Comparison of ENCODE assay signal across 8 cellular contexts in the genomic region with DNA sequence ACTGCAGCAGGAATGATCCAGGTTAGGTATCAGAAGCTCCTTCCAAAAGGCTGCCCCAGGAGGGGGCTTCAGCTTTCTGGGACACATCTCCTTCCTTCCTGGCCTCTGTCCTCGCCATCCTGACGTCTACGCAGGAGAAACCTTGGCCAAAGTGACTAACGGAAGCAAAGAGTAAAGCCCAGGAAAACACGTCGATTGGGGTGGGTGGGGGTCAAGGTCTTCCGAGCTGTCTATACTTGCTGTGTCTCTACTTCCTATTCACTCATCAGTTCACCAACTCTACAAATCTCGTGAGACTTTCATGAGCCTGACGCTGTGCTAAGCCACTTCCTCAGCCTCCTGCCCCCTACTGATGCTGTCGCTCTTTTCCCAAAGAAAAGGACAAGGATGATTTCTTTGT.
DNase-seq lines count a peak whose midpoint lies in the region; ATAC-seq and TF ChIP-seq lines count a peak whose summit lies in the region.

No MANE protein-coding gene starts in this region.

- H3K4me3 Mint-ChIP-seq in CD4-positive, alpha-beta memory T cell: peak overlapping the region; percentile 55 to 90 (median 82)
- peak overlapping the region; percentile 73 for H3K4me3 Mint-ChIP-seq in activated T-cell treated with anti-CD3 and anti-CD28 coated beads, Interleukin-2, amount 50 U/mL, for 24 hours

- no peak overlapping the region for H4K8ac ChIP-seq in mesendoderm (ENCODE audit: low read depth, low read length)

- no peak overlapping the region for H3K4ac ChIP-seq in mesendoderm (ENCODE audit: low read depth, low read length)

- H3K79me2 ChIP-seq in mesendoderm (ENCODE audit: control insufficient read depth, insufficient read depth, low read length): no peaks in the 10 kb centered on the region
- no peaks in the 10 kb centered on the region for H3K79me2 ChIP-seq in hepatocyte

- peak overlapping the region; percentile 37 to 60 for H3K4me3 ChIP-seq in CD4-positive, alpha-beta memory T cell (ENCODE audit: low read length in 2 of 2)
- H3K4me3 ChIP-seq in mesendoderm (ENCODE audit: low read length) (no peak overlapping the region), hepatocyte (no peak overlapping the region)

- H4K20me1 ChIP-seq in hepatocyte (ENCODE audit: insufficient read depth, poor library complexity, severe bottlenecking): no peaks in the 10 kb centered on the region

- H3K27me3 ChIP-seq in CD4-positive, alpha-beta memory T cell (ENCODE audit: insufficient read depth, low read length): no peaks in the 10 kb centered on the region
- H3K27me3 ChIP-seq in mesendoderm (ENCODE audit: insufficient read depth, low read length, poor library complexity): no peaks in the 10 kb centered on the region
- no peaks in the 10 kb centered on the region for H3K27me3 ChIP-seq in hepatocyte

- WGBS in mesendoderm (ENCODE audit: extremely low coverage, insufficient coverage, low lambda C conversion rate): no CpG with 5 or more reads among the region's 10 CpGs
- 75% methylated on average over 10 of the region's 10 CpGs for WGBS in hepatocyte (ENCODE audit: low lambda C conversion rate, missing lambda C conversion rate)

- H4K5ac ChIP-seq in mesendoderm (ENCODE audit: low read length): no peak overlapping the region

- POLR2A ChIA-PET in CD4-positive, alpha-beta memory T cell (lab: Charles Lee; ENCODE audit: partially characterized antibody): interaction anchor here (0.8 to 1.9 kb wide), 4 partner anchors 11 to 180 kb away, joined by 3 to 6 read pairs (median 4); no protein-coding TSS in a partner anchor

- no peak overlapping the region for H3K56ac ChIP-seq in mesendoderm (ENCODE audit: low read length)

- H3K9me2 ChIP-seq in hepatocyte (replicated peaks; ENCODE audit: insufficient read depth): no peaks in the 10 kb centered on the region

- no peak overlapping the region for H2BK120ac ChIP-seq in mesendoderm (ENCODE audit: low read depth, low read length)

- no peak overlapping the region for H2BK5ac ChIP-seq in mesendoderm (ENCODE audit: low read length)

- no peak overlapping the region for H3K4me2 ChIP-seq in mesendoderm (ENCODE audit: low read length)
- H3K4me2 ChIP-seq in hepatocyte: no peak overlapping the region

- H3K23ac ChIP-seq in mesendoderm (ENCODE audit: low read length): no peak overlapping the region

- H3K18ac ChIP-seq in mesendoderm (ENCODE audit: low read length): no peak overlapping the region

- ATAC-seq in HG03045 (IDR thresholded peaks at IDR 0.05; ENCODE audit: unreplicated experiment): peak; percentile 58
- no peak for ATAC-seq in GM21528 (IDR thresholded peaks at IDR 0.05; ENCODE audit: low FRiP score, unreplicated experiment)

- no peak overlapping the region for H2BK15ac ChIP-seq in mesendoderm (replicated peaks; ENCODE audit: low read depth)

- no peaks in the 10 kb centered on the region for H3K27me3 Mint-ChIP-seq in CD4-positive, alpha-beta memory T cell
- H3K27me3 Mint-ChIP-seq in activated T-cell treated with anti-CD3 and anti-CD28 coated beads, Interleukin-2, amount 50 U/mL, for 24 hours: no peaks in the 10 kb centered on the region

- H3K36me3 Mint-ChIP-seq in CD4-positive, alpha-beta memory T cell: peaks cover 0 to 2% of the 10 kb centered on the region in 2 donors
- no peaks in the 10 kb centered on the region for H3K36me3 Mint-ChIP-seq in activated T-cell treated with anti-CD3 and anti-CD28 coated beads, Interleukin-2, amount 50 U/mL, for 24 hours (ENCODE audit: low read depth)

- H3K27ac Mint-ChIP-seq in CD4-positive, alpha-beta memory T cell: peak overlapping the region; percentile 17 to 92 (median 79)
- H3K27ac Mint-ChIP-seq in activated T-cell treated with anti-CD3 and anti-CD28 coated beads, Interleukin-2, amount 50 U/mL, for 24 hours: peak overlapping the region; percentile 22

- intact Hi-C loops in CD4-positive, alpha-beta memory T cell (cut with micrococcal nuclease): no loop called here

- peak in 4 of 5 donors; percentile 10 to 48 (median 26) for DNase-seq in CD4-positive, alpha-beta memory T cell
- DNase-seq in activated T-cell treated with anti-CD3 and anti-CD28 coated beads, Interleukin-2, amount 50 U/mL, for 24 hours: peak; percentile 40
- DNase-seq in mesendoderm (peak; percentile 66), T1000 (lab: John Stamatoyannopoulos, UW) (no peak), NCI-H69 (lab: John Stamatoyannopoulos, UW) (no peak), hepatocyte (ENCODE audit: low spot score) (no peak)

- CTCF ChIA-PET in CD4-positive, alpha-beta memory T cell (lab: Charles Lee; ENCODE audit: partially characterized antibody): interaction anchor here (0.7 to 7.0 kb wide), 14 partner anchors 13 to 279 kb away, joined by 3 to 139 read pairs (median 5); partner anchors contain the start of gene RUFY4

- H3K4me1 ChIP-seq in CD4-positive, alpha-beta memory T cell (ENCODE audit: insufficient read depth, low read length): peaks cover 10% of the 10 kb centered on the region
- H3K4me1 ChIP-seq in mesendoderm (ENCODE audit: control insufficient read depth, low read depth, low read length): no peaks in the 10 kb centered on the region
- H3K4me1 ChIP-seq in hepatocyte (ENCODE audit: insufficient read depth): no peaks in the 10 kb centered on the region

- no peak overlapping the region for H3K9ac ChIP-seq in mesendoderm (ENCODE audit: low read length)

- no peak overlapping the region for H2AFZ ChIP-seq in hepatocyte

- peaks cover 0 to 3% (median 0%) of the 10 kb centered on the region in 8 donors for H3K9me3 Mint-ChIP-seq in CD4-positive, alpha-beta memory T cell
- H3K9me3 Mint-ChIP-seq in activated T-cell treated with anti-CD3 and anti-CD28 coated beads, Interleukin-2, amount 50 U/mL, for 24 hours: no peaks in the 10 kb centered on the region

- peaks cover 7 to 29% (median 22%) of the 10 kb centered on the region in 4 donors for H3K4me1 Mint-ChIP-seq in CD4-positive, alpha-beta memory T cell
- peaks cover 22% of the 10 kb centered on the region for H3K4me1 Mint-ChIP-seq in activated T-cell treated with anti-CD3 and anti-CD28 coated beads, Interleukin-2, amount 50 U/mL, for 24 hours (ENCODE audit: low read depth)

- H3K27ac ChIP-seq in CD4-positive, alpha-beta memory T cell (ENCODE audit: low read depth, low read length): peak overlapping the region; percentile 44
- H3K27ac ChIP-seq in mesendoderm (ENCODE audit: low read depth, low read length) (no peak overlapping the region), hepatocyte (no peak overlapping the region)

- no peaks in the 10 kb centered on the region for H3K9me3 ChIP-seq in CD4-positive, alpha-beta memory T cell (ENCODE audit: control insufficient read depth in 1 of 2, low read length in 2 of 2)
- H3K9me3 ChIP-seq in hepatocyte (ENCODE audit: low read depth): no peaks in the 10 kb centered on the region

- no peak for TF ChIP-seq CTCF in hepatocyte (IDR thresholded peaks at IDR 0.05; ENCODE audit: poor library complexity)

- no peaks in the 10 kb centered on the region for H3K36me3 ChIP-seq in CD4-positive, alpha-beta memory T cell (ENCODE audit: insufficient read depth, low read length)
- no peaks in the 10 kb centered on the region for H3K36me3 ChIP-seq in mesendoderm (ENCODE audit: control insufficient read depth, insufficient read depth, low read length)
- H3K36me3 ChIP-seq in hepatocyte (replicated peaks; ENCODE audit: insufficient read depth, low read depth): no peaks in the 10 kb centered on the region

- H2AK5ac ChIP-seq in mesendoderm (ENCODE audit: low read length): no peak overlapping the region

- H3K79me1 ChIP-seq in mesendoderm (ENCODE audit: low read length): no peaks in the 10 kb centered on the region

Comparison
In these comparisons a context has a peak if more than half of its experiments do, and no peak if none do; other contexts are left out.
1. DNase-seq: peak in CD4-positive, alpha-beta memory T cell (4 of 5), activated T-cell treated with anti-CD3 and anti-CD28 coated beads, Interleukin-2, amount 50 U/mL, for 24 hours (single experiment) and mesendoderm (single experiment); none in T1000 (single experiment), NCI-H69 (single experiment) and hepatocyte (single experiment).
2. H3K4me3 ChIP-seq: peak in CD4-positive, alpha-beta memory T cell (2 of 2); none in mesendoderm (single experiment) and hepatocyte (single experiment).